ENCODE assay signal across 9 cellular contexts in genomic region chr7:55099086-55099831, GRCh38.
A peak's percentile ranks its signal among the peaks of the same experiment; 100 is the strongest.
DNase-seq lines count a peak whose midpoint lies in the region; ATAC-seq and TF ChIP-seq lines count a peak whose summit lies in the region.
"Had no signal": no experiment of that assay in that cellular context is flagged by ENCODE, and none has a peak within 500 bp of the region (broad histone marks: within the 10 kb centered on the region; RNA-seq: fewer than 3 reads in every experiment).

No MANE protein-coding gene starts in this region.

- no peak for TF ChIP-seq CTCF in left lung (IDR thresholded peaks at IDR 0.05)

- ATAC-seq in left lung (peak; percentile 4), HG03045 (IDR thresholded peaks at IDR 0.05; ENCODE audit: unreplicated experiment) (no peak), HG02623 (IDR thresholded peaks at IDR 0.05; ENCODE audit: unreplicated experiment) (no peak)

- peak overlapping the region; percentile 83 for H3K27ac ChIP-seq in cingulate gyrus (ENCODE audit: low read depth, low read length)
- H3K27ac ChIP-seq in left lung: no peak overlapping the region
- peak overlapping the region; percentile 37 for H3K27ac ChIP-seq in substantia nigra (ENCODE audit: low read depth, low read length, poor library complexity, severe bottlenecking)

- H3K36me3 ChIP-seq in MG63: peaks cover 10% of the 10 kb centered on the region
- H3K36me3 ChIP-seq in left lung: no peaks in the 10 kb centered on the region

- intact Hi-C loops in left lung (cut with DNase I): no loop called here

- H3K9me3 ChIP-seq in MG63 (no peaks in the 10 kb centered on the region), left lung (no peaks in the 10 kb centered on the region)

- peaks cover 13 to 15% of the 10 kb centered on the region in 2 donors for H3K4me1 ChIP-seq in left lung

- H3K4me3 ChIP-seq in MG63 (no peak overlapping the region), left lung (no peak overlapping the region)

- H3K27me3 ChIP-seq in MG63 (no peaks in the 10 kb centered on the region), left lung (no peaks in the 10 kb centered on the region)

- peak; percentile 23 for DNase-seq in MG63
- no peak for DNase-seq in left lung
- DNase-seq in substantia nigra (lab: John Stamatoyannopoulos, UW): peak in 3 of 49 donors; percentile 29 to 50 (median 37)
- DNase-seq in HuH-7 (ENCODE audit: low spot score): no peak
- no peak for DNase-seq in NCI-H128 (lab: John Stamatoyannopoulos, UW; ENCODE audit: unreplicated experiment)
- DNase-seq: RPMI8226 had no signal

Comparison
In these comparisons a context has a peak if more than half of its experiments do, and no peak if none do; other contexts are left out.
1. H3K27ac ChIP-seq: peak in cingulate gyrus (single experiment) and substantia nigra (single experiment); none in left lung (0 of 2).